Comparison of ENCODE assay signal across 22 cellular contexts in the genomic region with DNA sequence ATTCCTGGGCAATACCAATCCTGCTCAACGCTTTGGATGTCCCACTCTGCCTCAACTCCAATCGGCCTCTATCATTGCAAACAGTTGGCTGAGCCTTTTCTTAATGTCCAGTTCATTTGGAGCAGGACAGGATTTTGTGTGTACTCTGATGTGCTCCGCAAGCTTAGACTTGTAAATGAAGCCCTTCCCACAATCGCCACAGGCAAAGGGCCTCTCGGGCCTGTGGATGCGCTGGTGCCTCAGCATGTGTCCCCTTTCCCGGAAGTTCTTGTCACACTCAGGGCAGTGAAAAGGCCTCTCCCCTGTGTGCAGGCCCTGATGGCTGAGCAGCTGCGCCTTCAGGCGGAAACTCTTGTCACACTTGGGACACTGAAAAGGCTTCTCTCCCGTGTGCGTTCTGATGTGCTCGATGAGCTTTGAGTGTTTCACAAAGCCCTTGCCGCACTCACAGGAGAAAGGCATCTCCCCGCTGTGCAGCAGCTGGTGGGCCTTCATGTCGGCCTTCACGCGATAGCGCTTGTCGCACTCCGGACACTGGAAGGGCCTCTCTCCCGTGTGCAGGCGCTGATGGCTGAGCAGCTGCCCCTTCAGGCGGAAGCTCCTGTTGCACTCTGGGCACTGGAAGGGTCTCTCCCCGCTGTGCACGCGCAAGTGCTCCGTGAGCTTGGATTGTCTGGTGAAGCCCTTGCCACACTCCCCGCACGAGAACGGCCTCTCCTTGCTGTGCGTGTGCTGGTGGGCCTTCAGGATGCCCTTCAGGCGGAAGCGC. TPM values are rescaled to one million over a fixed set of nuclear protein-coding genes. Genes with fewer than 3 reads are reported as not detected.
A peak's percentile ranks its signal among the peaks of the same experiment; 100 is the strongest.
DNase-seq lines count a peak whose midpoint lies in the region; ATAC-seq and TF ChIP-seq lines count a peak whose summit lies in the region.
"Had no signal": no experiment of that assay in that cellular context is flagged by ENCODE, and none has a peak within 500 bp of the region (broad histone marks: within the 10 kb centered on the region; RNA-seq: fewer than 3 reads in every experiment).

No MANE protein-coding gene starts in this region.

- peaks cover 2% of the 10 kb centered on the region for H3K4me1 Mint-ChIP-seq in chondrocyte (ENCODE audit: low read depth)

- H3K9me3 ChIP-seq in sigmoid colon (no peaks in the 10 kb centered on the region), aorta (ENCODE audit: control insufficient read depth, low read length) (no peaks in the 10 kb centered on the region)
- H3K9me3 ChIP-seq: Caco-2 had no signal

- no peak for TF ChIP-seq POLR2A in sigmoid colon (IDR thresholded peaks at IDR 0.05)

- WGBS in sigmoid colon, 2 donors = 97% methylated on average over 33 of the region's 33 CpGs
- 94 to 97% methylated on average over 33 of the region's 33 CpGs for WGBS in aorta, 2 donors

- no peaks in the 10 kb centered on the region for H3K9me3 Mint-ChIP-seq in chondrocyte (ENCODE audit: low read depth)
- H3K9me3 Mint-ChIP-seq: CD4-positive, CD25-positive, alpha-beta regulatory T cell had no signal

- no peak overlapping the region for H3K4me3 Mint-ChIP-seq in chondrocyte (ENCODE audit: unreplicated experiment)
- H3K4me3 Mint-ChIP-seq: B cell; CD4-positive, CD25-positive, alpha-beta regulatory T cell had no signal

- H3K4me1 ChIP-seq in sigmoid colon (peaks cover 0 to 4% (median 0%) of the 10 kb centered on the region in 4 donors), aorta (ENCODE audit: control insufficient read depth in 1 of 2, insufficient read depth in 2 of 2, low read length in 2 of 2) (no peaks in the 10 kb centered on the region)
- H3K4me1 ChIP-seq: Caco-2 had no signal

- H3K36me3 ChIP-seq in sigmoid colon (peaks cover 0 to 55% (median 19%) of the 10 kb centered on the region in 4 donors), aorta (ENCODE audit: control insufficient read depth in 1 of 2, insufficient read depth in 2 of 2, low read length in 1 of 2) (peaks cover 2% of the 10 kb centered on the region in 2 donors)

- TF ChIP-seq CTCF in chondrocyte (IDR thresholded peaks at IDR 0.05) = no peak
- no peak for TF ChIP-seq CTCF in sigmoid colon (IDR thresholded peaks at IDR 0.05)

- H3K4me3 ChIP-seq in sigmoid colon (no peak overlapping the region), aorta (ENCODE audit: low read length in 2 of 2) (no peak overlapping the region)

- no peak overlapping the region for H3K27ac Mint-ChIP-seq in chondrocyte (ENCODE audit: unreplicated experiment)
- H3K27ac Mint-ChIP-seq: B cell; CD4-positive, CD25-positive, alpha-beta regulatory T cell had no signal

- peak; percentile 60 for DNase-seq in activated effector memory CD4-positive, alpha-beta T cell treated with anti-CD3 and anti-CD28 coated beads, Interleukin-2, amount 50 U/mL, for 16 hours
- no peak for DNase-seq in activated effector memory CD4-positive, alpha-beta T cell treated with Interleukin-2 at 50 U/mL for 16 hours
- DNase-seq in NCI-H187 treated with DMSO at 0.1 percent for 48 hours (lab: John Stamatoyannopoulos, UW) (peak; percentile 26), chondrocyte (ENCODE audit: low spot score) (peak; percentile 81), sigmoid colon (peak; percentile 37), T-helper 9 cell (no peak), dermis blood vessel endothelial cell (no peak), aorta (no peak)
- DNase-seq: 8988T; Caco-2; CD4-positive, CD25-positive, alpha-beta regulatory T cell; GOT3; MV-4-11; NCI-H1436; NCI-H2081; NCI-H524; NCI-H82; RPMI8226; SIG-M5 had no signal

- no peak for ATAC-seq in aorta (ENCODE audit: low FRiP score)
- ATAC-seq: SK-N-SH treated with all-trans-retinoic acid at 6 μM for 48 hours had no signal

- H3K36me3 Mint-ChIP-seq in chondrocyte (ENCODE audit: low read depth) = peaks cover 6% of the 10 kb centered on the region

- H3K27ac ChIP-seq in sigmoid colon = no peak overlapping the region
- H3K27ac ChIP-seq in aorta (ENCODE audit: low read depth in 1 of 2, low read length in 2 of 2) = no peak overlapping the region
- H3K27ac ChIP-seq: KMS-11 had no signal

- TF ChIP-seq EP300 in sigmoid colon (IDR thresholded peaks at IDR 0.05) = no peak

- H3K27me3 ChIP-seq in sigmoid colon = no peaks in the 10 kb centered on the region
- no peaks in the 10 kb centered on the region for H3K27me3 ChIP-seq in aorta (ENCODE audit: control insufficient read depth in 1 of 2, insufficient read depth in 2 of 2, low read length in 1 of 2)

- intact Hi-C loops in sigmoid colon (cut with DNase I) (no loop called here), aorta (cut with DNase I) (no loop called here)

- no peaks in the 10 kb centered on the region for H3K27me3 Mint-ChIP-seq in chondrocyte (ENCODE audit: low read depth)
- H3K27me3 Mint-ChIP-seq: B cell; CD4-positive, CD25-positive, alpha-beta regulatory T cell had no signal

RNA-seq across cellular contexts. Expression of a gene that starts 20.0 kb away (rescaled TPM):
- 7.2 to 7.7 TPM (median 7.3 TPM) in 3 replicates for total RNA-seq in chondrocyte
- total RNA-seq in sigmoid colon = 1 to 10 TPM; 3.0 to 6.9 (median 3.9) TPM
- 1 to 10 TPM in 2 of 3 donors, under 1 TPM in 1; 0.60 to 4.6 (median 1.2) TPM for polyA plus RNA-seq in sigmoid colon
- 7.7 and 13.3 TPM in 2 replicates for total RNA-seq in dermis blood vessel endothelial cell
- total RNA-seq in aorta = 1 to 10 TPM; 4.3 to 6.4 TPM
- 1 to 10 TPM in 1 of 2 donors, under 1 TPM in 1; 0.63 to 3.4 TPM for polyA plus RNA-seq in aorta

RNA-seq across cellular contexts. Expression of a gene that starts 42.3 kb away (rescaled TPM):
- 135 to 411 TPM (median 140 TPM) in 3 replicates for total RNA-seq in chondrocyte
- total RNA-seq in sigmoid colon = 10 to 100 TPM; 34.3 to 47.4 (median 39.7) TPM
- polyA plus RNA-seq in sigmoid colon = 100 to 1,000 TPM in 1 of 3 donors, 10 to 100 TPM in 2; 11.4 to 183 (median 40.9) TPM
- total RNA-seq in dermis blood vessel endothelial cell = 411 and 434 TPM in 2 replicates
- total RNA-seq in aorta = 10 to 100 TPM; 80.0 to 86.0 TPM
- polyA plus RNA-seq in aorta = 10 to 100 TPM; 24.4 to 47.7 TPM

RNA-seq across cellular contexts. Expression of a gene that starts 55.6 kb away (rescaled TPM):
- total RNA-seq in chondrocyte (4.0 to 4.5 TPM (median 4.1 TPM) in 3 replicates), sigmoid colon (1 to 10 TPM; 2.9 to 4.9 (median 3.6) TPM), dermis blood vessel endothelial cell (3.5 and 3.9 TPM in 2 replicates), aorta (1 to 10 TPM; 1.0 to 1.3 TPM)
- polyA plus RNA-seq in sigmoid colon (under 1 TPM; 0.60 to 0.85 (median 0.69) TPM), aorta (1 to 10 TPM; 1.9 to 2.1 TPM)

Comparison
In these comparisons a context has a peak if more than half of its experiments do, and no peak if none do; other contexts are left out.
1. DNase-seq: peak in activated effector memory CD4-positive, alpha-beta T cell treated with anti-CD3 and anti-CD28 coated beads, Interleukin-2, amount 50 U/mL, for 16 hours (single experiment), NCI-H187 treated with DMSO at 0.1 percent for 48 hours (single experiment), chondrocyte (single experiment) and sigmoid colon (single experiment); none in activated effector memory CD4-positive, alpha-beta T cell treated with Interleukin-2 at 50 U/mL for 16 hours (single experiment), T-helper 9 cell (single experiment), dermis blood vessel endothelial cell (single experiment) and aorta (0 of 2).